Comparison of ENCODE assay signal across 7 cellular contexts in the genomic region with DNA sequence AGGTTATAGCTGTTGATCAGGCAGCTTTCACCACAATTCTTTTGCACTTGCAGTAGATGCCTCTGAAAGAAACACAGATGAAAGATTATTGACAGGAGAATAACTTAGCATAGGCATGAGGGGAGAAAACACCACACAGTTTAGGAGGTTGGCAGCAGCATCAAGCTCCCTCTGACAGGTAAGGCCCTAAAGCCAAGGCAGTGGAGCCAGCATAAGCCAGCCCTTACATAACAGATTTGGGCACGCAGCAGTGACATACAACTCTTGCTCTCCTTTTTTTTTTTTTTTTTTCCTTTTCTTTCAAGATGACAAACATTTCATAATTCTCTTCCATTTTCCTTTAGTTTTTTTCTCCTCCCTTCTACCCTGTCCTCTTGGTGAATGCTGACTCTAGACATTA.
"Had no signal": no experiment of that assay in that cellular context is flagged by ENCODE, and none has a peak within 500 bp of the region (broad histone marks: within the 10 kb centered on the region; RNA-seq: fewer than 3 reads in every experiment).

No MANE protein-coding gene starts in this region.

- H3K4me2 ChIP-seq: GM23338 had no signal

- H2AFZ ChIP-seq: GM23338 had no signal

- DNase-seq: H9, HFFc6, IMR-90, KG1 had no signal

- H3K4me3 ChIP-seq: GM23338, K562 had no signal

- ATAC-seq: GM23338, HCT116, K562 had no signal
